Comparison of ENCODE assay signal across 8 cellular contexts in the genomic region with DNA sequence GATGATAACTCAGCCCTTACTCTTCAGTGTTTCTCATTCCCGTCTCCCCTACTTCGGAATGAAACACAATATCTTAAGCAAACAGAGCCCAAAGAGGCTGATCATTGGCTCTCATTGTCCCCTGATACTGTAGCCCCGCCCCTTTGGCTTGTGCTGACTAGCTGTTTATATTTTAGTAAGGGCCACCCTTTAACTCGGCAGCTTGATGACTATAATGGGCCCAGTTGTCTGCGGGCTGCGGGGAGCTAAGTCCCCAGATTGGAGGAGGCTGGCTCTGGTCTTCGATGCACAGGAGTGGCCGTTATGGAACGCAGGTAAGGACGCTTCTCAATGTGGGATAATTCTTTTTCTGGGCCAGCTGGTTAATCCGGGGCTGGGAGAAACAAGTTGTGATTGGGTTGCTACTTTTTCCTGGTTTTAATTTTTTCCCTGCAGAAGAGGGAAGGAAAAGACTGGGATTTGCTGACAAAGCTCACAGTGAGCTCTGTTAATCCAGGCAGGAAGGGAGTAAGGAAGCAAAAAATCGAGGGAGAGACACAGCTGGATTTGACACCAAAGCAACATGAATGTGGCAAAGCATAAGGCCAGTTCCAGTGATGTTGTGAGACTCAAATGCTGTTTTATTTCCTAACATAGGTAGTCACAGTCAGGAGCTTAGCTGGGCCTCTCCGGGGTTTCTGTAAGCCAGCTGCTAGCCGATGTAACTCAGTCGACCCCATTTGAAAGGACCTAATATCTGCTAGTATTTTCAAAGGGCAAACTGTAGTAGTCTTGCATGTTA. TPM values are rescaled to one million over a fixed set of nuclear protein-coding genes. Genes with fewer than 3 reads are reported as not detected.
DNase-seq lines count a peak whose midpoint lies in the region; ATAC-seq and TF ChIP-seq lines count a peak whose summit lies in the region.

A gene (plus strand): TSS at position 197 of the 781 bp plus-strand sequence. CDS start 88 bp downstream, at position 285.

- H3K4me3 Mint-ChIP-seq in progenitor cell of endocrine pancreas (ENCODE audit: low read depth), result peak within 1 kb of the TSS; percentile 81

- H3K9me3 Mint-ChIP-seq in progenitor cell of endocrine pancreas (ENCODE audit: low read depth), result peaks cover 3% of the 10 kb centered on the region

- no peaks in the 10 kb centered on the region for H3K36me3 Mint-ChIP-seq in progenitor cell of endocrine pancreas (ENCODE audit: insufficient read depth)

- no peaks in the 10 kb centered on the region for H3K27me3 ChIP-seq in right atrium auricular region

- H3K9me3 ChIP-seq in right atrium auricular region, result no peaks in the 10 kb centered on the region

- H3K4me1 Mint-ChIP-seq in progenitor cell of endocrine pancreas (ENCODE audit: low read depth), result peaks cover 46% of the 10 kb centered on the region

- peak; percentile 18 for DNase-seq in NCI-H1092 treated with DMSO at 0.1 percent for 48 hours (lab: John Stamatoyannopoulos, UW)
- peak; percentile 86 for DNase-seq in right atrium auricular region (ENCODE audit: low spot score)
- DNase-seq in progenitor cell of endocrine pancreas (ENCODE audit: low spot score, unreplicated experiment), result peak; percentile 27
- DNase-seq in RKO (ENCODE audit: low spot score), result no peak

- TF ChIP-seq CTCF in right atrium auricular region (IDR thresholded peaks at IDR 0.05) (no peak), progenitor cell of endocrine pancreas (IDR thresholded peaks at IDR 0.05; ENCODE audit: unreplicated experiment) (no peak)

- H3K4me3 ChIP-seq in right atrium auricular region, result peak within 1 kb of the TSS; percentile 9 to 28

- H3K4me1 ChIP-seq in right atrium auricular region, result peaks cover 0 to 6% of the 10 kb centered on the region in 2 donors

- H3K27ac ChIP-seq in angular gyrus (ENCODE audit: low read depth, low read length) (peak within 1 kb of the TSS; percentile 91), right atrium auricular region (peak within 1 kb of the TSS; percentile 19 to 35)

- peak; percentile 19 for ATAC-seq in GM18909 (IDR thresholded peaks at IDR 0.05; ENCODE audit: poor library complexity, unreplicated experiment)
- ATAC-seq in GM19351 (IDR thresholded peaks at IDR 0.05; ENCODE audit: unreplicated experiment), result no peak
- no peak for ATAC-seq in GM19395 (IDR thresholded peaks at IDR 0.05; ENCODE audit: unreplicated experiment)

- no peaks in the 10 kb centered on the region for H3K27me3 Mint-ChIP-seq in progenitor cell of endocrine pancreas

- no peaks in the 10 kb centered on the region for H3K36me3 ChIP-seq in right atrium auricular region

- H3K27ac Mint-ChIP-seq in progenitor cell of endocrine pancreas, result peak within 1 kb of the TSS; percentile 96

RNA-seq across cellular contexts. Expression of the gene that starts here (rescaled TPM):
- total RNA-seq in right atrium auricular region, result 10 to 100 TPM; 17.7 to 29.9 TPM
- 52.5 and 59.6 TPM in 2 replicates for total RNA-seq in progenitor cell of endocrine pancreas
